In the genomic region with DNA sequence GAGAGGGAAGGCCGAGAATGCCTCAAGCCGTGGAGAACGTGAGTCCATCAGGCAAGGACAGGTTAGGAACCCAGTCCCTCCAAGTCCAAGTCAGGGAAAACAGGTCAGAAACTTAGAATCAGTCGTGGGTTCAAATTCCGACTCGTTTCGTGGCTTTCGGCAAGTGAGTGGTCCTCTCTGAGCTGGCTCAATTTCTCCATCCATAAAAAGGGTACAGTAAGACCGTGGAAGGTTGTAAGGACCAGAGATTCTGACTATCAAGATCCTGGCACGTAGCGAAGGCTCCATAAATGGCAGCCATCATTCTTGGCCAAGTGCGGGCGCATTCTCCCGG, we compare ENCODE assay signal across 1 cellular context.
TF ChIP-seq lines count a peak whose summit lies in the region.

No MANE protein-coding gene starts in this region.

TF ChIP-seq in HCT116, 20 proteins besides CTCF, POLR2A, EP300 and RAD21 (continued from another document):
- TF ChIP-seq, protein P1, sequence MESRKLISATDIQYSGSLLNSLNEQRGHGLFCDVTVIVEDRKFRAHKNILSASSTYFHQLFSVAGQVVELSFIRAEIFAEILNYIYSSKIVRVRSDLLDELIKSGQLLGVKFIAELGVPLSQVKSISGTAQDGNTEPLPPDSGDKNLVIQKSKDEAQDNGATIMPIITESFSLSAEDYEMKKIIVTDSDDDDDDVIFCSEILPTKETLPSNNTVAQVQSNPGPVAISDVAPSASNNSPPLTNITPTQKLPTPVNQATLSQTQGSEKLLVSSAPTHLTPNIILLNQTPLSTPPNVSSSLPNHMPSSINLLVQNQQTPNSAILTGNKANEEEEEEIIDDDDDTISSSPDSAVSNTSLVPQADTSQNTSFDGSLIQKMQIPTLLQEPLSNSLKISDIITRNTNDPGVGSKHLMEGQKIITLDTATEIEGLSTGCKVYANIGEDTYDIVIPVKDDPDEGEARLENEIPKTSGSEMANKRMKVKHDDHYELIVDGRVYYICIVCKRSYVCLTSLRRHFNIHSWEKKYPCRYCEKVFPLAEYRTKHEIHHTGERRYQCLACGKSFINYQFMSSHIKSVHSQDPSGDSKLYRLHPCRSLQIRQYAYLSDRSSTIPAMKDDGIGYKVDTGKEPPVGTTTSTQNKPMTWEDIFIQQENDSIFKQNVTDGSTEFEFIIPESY (IDR thresholded peaks at IDR 0.05; ENCODE audit: extremely low read depth, insufficient replicate concordance, low read length) = no peak
- no peak for TF ChIP-seq TCF7L2 (IDR thresholded peaks at IDR 0.05; ENCODE audit: borderline replicate concordance, extremely low read depth, insufficient read depth, insufficient read length)
- TF ChIP-seq POLR2AphosphoS5 (IDR thresholded peaks at IDR 0.05; ENCODE audit: low read depth, low read length) = no peak
- no peak for TF ChIP-seq YY1 (IDR thresholded peaks at IDR 0.05; ENCODE audit: extremely low read depth, insufficient replicate concordance, low read depth, low read length)
- TF ChIP-seq FOSL1 (IDR thresholded peaks at IDR 0.05; ENCODE audit: low read depth) = no peak
- TF ChIP-seq SRF (IDR thresholded peaks at IDR 0.05; ENCODE audit: low read depth) = no peak
- no peak for TF ChIP-seq CEBPB (IDR thresholded peaks at IDR 0.05; ENCODE audit: low read depth)
- TF ChIP-seq, protein P2, sequence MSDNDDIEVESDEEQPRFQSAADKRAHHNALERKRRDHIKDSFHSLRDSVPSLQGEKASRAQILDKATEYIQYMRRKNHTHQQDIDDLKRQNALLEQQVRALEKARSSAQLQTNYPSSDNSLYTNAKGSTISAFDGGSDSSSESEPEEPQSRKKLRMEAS (IDR thresholded peaks at IDR 0.05) = no peak
- TF ChIP-seq EGR1 (IDR thresholded peaks at IDR 0.05; ENCODE audit: low read depth) = no peak
- TF ChIP-seq, protein P3, sequence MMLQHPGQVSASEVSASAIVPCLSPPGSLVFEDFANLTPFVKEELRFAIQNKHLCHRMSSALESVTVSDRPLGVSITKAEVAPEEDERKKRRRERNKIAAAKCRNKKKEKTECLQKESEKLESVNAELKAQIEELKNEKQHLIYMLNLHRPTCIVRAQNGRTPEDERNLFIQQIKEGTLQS (IDR thresholded peaks at IDR 0.05) = no peak
- TF ChIP-seq ZFX (IDR thresholded peaks at IDR 0.05) = no peak
- TF ChIP-seq EZH2 (IDR thresholded peaks at IDR 0.05) = no peak
- TF ChIP-seq CBX3 (IDR thresholded peaks at IDR 0.05; ENCODE audit: low read depth) = no peak
- no peak for TF ChIP-seq SIN3A (IDR thresholded peaks at IDR 0.05; ENCODE audit: low read depth)
